14 cellular contexts compared by ENCODE assay signal in genomic region chr16:50614956-50615727, GRCh38.
"Had no signal": no experiment of that assay in that cellular context is flagged by ENCODE, and none has a peak within 500 bp of the region (broad histone marks: within the 10 kb centered on the region; RNA-seq: fewer than 3 reads in every experiment).

No MANE protein-coding gene starts in this region.

- H3K9me3 Mint-ChIP-seq: activated T-cell treated with anti-CD3 and anti-CD28 coated beads, Interleukin-2, amount 50 U/mL, for 24 hours; natural killer cell had no signal

- H3K27ac Mint-ChIP-seq: natural killer cell had no signal

- DNase-seq: activated CD4-positive, alpha-beta T cell treated with anti-CD3 and anti-CD28 coated beads, Interleukin-2, amount 50 U/mL, for 1 hour; activated gamma-delta T cell treated with Interleukin-2 at 50 U/mL for 16 hours; activated T-cell treated with anti-CD3 and anti-CD28 coated beads, Interleukin-2, amount 50 U/mL, for 24 hours; effector CD8-positive, alpha-beta T cell; hippocampal formation; kidney glomerular epithelial cell; midbrain; natural killer cell; psoas muscle; SIG-M5; stimulated activated CD4-positive, alpha-beta T cell treated with anti-CD3 and anti-CD28 coated beads, Interleukin-15, amount 100 ng/mL, for 24 hours; stimulated activated CD4-positive, alpha-beta T cell treated with anti-CD3 and anti-CD28 coated beads, Interleukin-4, amount 100 ng/mL, for 4 hours had no signal

- ATAC-seq: natural killer cell had no signal

- H3K4me3 ChIP-seq: ascending aorta, psoas muscle, tibial nerve had no signal

- H3K36me3 ChIP-seq: tibial nerve had no signal

- H3K4me3 Mint-ChIP-seq: activated T-cell treated with anti-CD3 and anti-CD28 coated beads, Interleukin-2, amount 50 U/mL, for 24 hours; natural killer cell had no signal

- H3K27ac ChIP-seq: psoas muscle had no signal

- H3K36me3 Mint-ChIP-seq: natural killer cell had no signal

- H3K27me3 Mint-ChIP-seq: activated T-cell treated with anti-CD3 and anti-CD28 coated beads, Interleukin-2, amount 50 U/mL, for 24 hours had no signal

- H3K27me3 ChIP-seq: ascending aorta, tibial nerve had no signal

- H3K9me3 ChIP-seq: ascending aorta, psoas muscle, tibial nerve had no signal
